8 cellular contexts compared by ENCODE assay signal in the genomic region with DNA sequence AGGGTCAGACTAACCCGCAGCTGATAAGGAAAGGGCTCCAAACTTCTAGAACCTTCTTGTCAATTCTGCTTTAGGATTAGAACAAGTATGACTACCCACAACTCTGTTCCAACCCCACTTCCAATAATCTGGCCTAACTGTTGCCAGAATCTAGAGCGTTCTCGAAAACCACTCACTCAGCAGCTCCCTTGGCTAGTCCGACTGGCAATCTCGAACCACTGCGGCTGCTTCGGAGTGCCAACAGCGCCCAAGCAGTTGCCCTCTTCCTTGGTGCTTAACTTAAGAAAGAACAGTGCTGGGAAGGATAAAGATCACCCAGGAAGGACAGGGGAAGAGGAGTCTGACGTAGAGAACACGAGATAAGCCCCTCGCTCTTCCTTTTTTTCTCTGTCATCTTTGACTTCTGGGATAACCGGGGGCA. TPM values are rescaled to one million over a fixed set of nuclear protein-coding genes. Genes with fewer than 3 reads are reported as not detected.
DNase-seq lines count a peak whose midpoint lies in the region; ATAC-seq and TF ChIP-seq lines count a peak whose summit lies in the region.

No MANE protein-coding gene starts in this region.

- H3K4me1 Mint-ChIP-seq in brain: peaks cover 80% of the 10 kb centered on the region

- peak overlapping the region; percentile 96 for H3K4me2 ChIP-seq in DOHH2 (ENCODE audit: low read length)

- TF ChIP-seq POLR2A in NB4 (IDR thresholded peaks at IDR 0.05; ENCODE audit: extremely low read depth, insufficient read length): no peak

- H3K4me3 Mint-ChIP-seq in brain: peak overlapping the region; percentile 94 to 100 (median 99)

- DNase-seq in NB4 (ENCODE audit: low read depth): no peak

- H3K4me1 ChIP-seq in DOHH2 (ENCODE audit: control insufficient read depth, low read length) (peaks cover 35% of the 10 kb centered on the region), liver (ENCODE audit: control insufficient read depth in 4 of 4, insufficient read depth in 4 of 4, low read length in 3 of 4) (peaks cover 0 to 39% (median 25%) of the 10 kb centered on the region in 4 donors), thymus (ENCODE audit: control insufficient read depth, insufficient read depth, low read length) (peaks cover 23% of the 10 kb centered on the region)

- H4K20me1 ChIP-seq in DOHH2 (ENCODE audit: control insufficient read depth, insufficient read depth, low read depth, low read length): no peaks in the 10 kb centered on the region

- H3K9me3 ChIP-seq in DOHH2 (ENCODE audit: control insufficient read depth, insufficient read depth, low read length): no peaks in the 10 kb centered on the region
- H3K9me3 ChIP-seq in liver (ENCODE audit: control insufficient read depth in 4 of 4, low read length in 3 of 4): no peaks in the 10 kb centered on the region
- no peaks in the 10 kb centered on the region for H3K9me3 ChIP-seq in thymus (ENCODE audit: control insufficient read depth)

- H3K27ac Mint-ChIP-seq in brain: peak overlapping the region; percentile 99 to 100 (median 100)

- TF ChIP-seq CTCF in DOHH2 (IDR thresholded peaks at IDR 0.05; ENCODE audit: low read depth, low read length, poor library complexity, severe bottlenecking) (no peak), NB4 (IDR thresholded peaks at IDR 0.05; ENCODE audit: low read depth, low read length) (no peak), brain (conservative IDR thresholded peaks at IDR 0.05) (no peak), liver (IDR thresholded peaks at IDR 0.05; ENCODE audit: low read depth, low read length, missing input control) (no peak)

- peaks cover 24% of the 10 kb centered on the region for H3K27me3 Mint-ChIP-seq in brain

- H3K36me3 ChIP-seq in DOHH2 (ENCODE audit: control insufficient read depth, low read length) (peaks cover 40% of the 10 kb centered on the region), liver (ENCODE audit: control insufficient read depth in 4 of 4, insufficient read depth in 3 of 4, low read depth in 1 of 4, low read length in 3 of 4) (no peaks in the 10 kb centered on the region), thymus (ENCODE audit: control insufficient read depth, insufficient read depth) (no peaks in the 10 kb centered on the region)

- no peaks in the 10 kb centered on the region for H3K9me3 Mint-ChIP-seq in brain

- no peak for ATAC-seq in HG03469 (IDR thresholded peaks at IDR 0.05; ENCODE audit: unreplicated experiment)
- ATAC-seq in HG02798 (IDR thresholded peaks at IDR 0.05; ENCODE audit: poor library complexity, unreplicated experiment): no peak
- ATAC-seq in HG03571 (IDR thresholded peaks at IDR 0.05; ENCODE audit: unreplicated experiment): no peak

- H3F3A ChIP-seq in DOHH2 (ENCODE audit: control insufficient read depth, insufficient read depth): no peaks in the 10 kb centered on the region

- H3K79me2 ChIP-seq in DOHH2 (ENCODE audit: control insufficient read depth, low read length): peaks cover 85% of the 10 kb centered on the region

- WGBS in liver: 3% methylated on average over 12 of the region's 12 CpGs
- 11% methylated on average over 12 of the region's 12 CpGs for WGBS in thymus

- H3K27ac ChIP-seq in DOHH2 (ENCODE audit: low read depth, low read length) (peak overlapping the region; percentile 62), liver (ENCODE audit: low read depth in 1 of 2, low read length in 2 of 2) (peak overlapping the region; percentile 88 to 94), thymus (ENCODE audit: low read depth) (peak overlapping the region; percentile 96)

- H3K4me3 ChIP-seq in DOHH2 (ENCODE audit: low read length) (peak overlapping the region; percentile 93), NB4 (ENCODE audit: low read depth, low read length) (peak overlapping the region; percentile 75), liver (ENCODE audit: low read depth in 1 of 3, low read length in 3 of 3) (peak overlapping the region; percentile 77 to 96 (median 96)), thymus (ENCODE audit: low read length) (peak overlapping the region; percentile 79)

- peak overlapping the region; percentile 83 to 99 for H3K9ac ChIP-seq in liver (ENCODE audit: low read depth in 1 of 2, low read length in 2 of 2)

- H3K9me2 ChIP-seq in DOHH2 (replicated peaks; ENCODE audit: control insufficient read depth, low read length): no peaks in the 10 kb centered on the region

- H3K27me3 ChIP-seq in DOHH2 (ENCODE audit: control insufficient read depth, low read length) (no peaks in the 10 kb centered on the region), liver (ENCODE audit: control insufficient read depth in 4 of 4, insufficient read depth in 4 of 4, low read length in 3 of 4) (no peaks in the 10 kb centered on the region), thymus (ENCODE audit: control insufficient read depth, insufficient read depth) (no peaks in the 10 kb centered on the region)

- peaks cover 16% of the 10 kb centered on the region for H3K36me3 Mint-ChIP-seq in brain

- TF ChIP-seq RAD21 in liver (IDR thresholded peaks at IDR 0.05): no peak

TF ChIP-seq in liver, 16 proteins besides CTCF, POLR2A, EP300 and RAD21:
- no peak for TF ChIP-seq SP1 (IDR thresholded peaks at IDR 0.05)
- no peak for TF ChIP-seq HNF4A (conservative IDR thresholded peaks at IDR 0.05)
- TF ChIP-seq YY1 (IDR thresholded peaks at IDR 0.05): no peak
- no peak for TF ChIP-seq ZBTB33 (IDR thresholded peaks at IDR 0.05)
- TF ChIP-seq EGR1 (IDR thresholded peaks at IDR 0.05; ENCODE audit: low read depth in 2 of 2): no peak
- no peak for TF ChIP-seq FOXA2 (IDR thresholded peaks at IDR 0.05)
- no peak for TF ChIP-seq GABPA (IDR thresholded peaks at IDR 0.05 in 1 of 2, conservative IDR thresholded peaks at IDR 0.05 in 1 of 2)
- no peak for TF ChIP-seq MAX (IDR thresholded peaks at IDR 0.05)
- TF ChIP-seq HNF4G (IDR thresholded peaks at IDR 0.05): no peak
- no peak for TF ChIP-seq JUND (IDR thresholded peaks at IDR 0.05)
- no peak for TF ChIP-seq NR2F2 (IDR thresholded peaks at IDR 0.05)
- no peak for TF ChIP-seq RXRA (IDR thresholded peaks at IDR 0.05)
- TF ChIP-seq TAF1 (conservative IDR thresholded peaks at IDR 0.05): no peak
- no peak for TF ChIP-seq REST (IDR thresholded peaks at IDR 0.05)

RNA-seq across cellular contexts. Expression of gene DNAJC7, which starts 0.8 kb away (rescaled TPM):
- polyA plus RNA-seq in brain (ENCODE audit: insufficient read depth, low read depth, low replicate concordance): 102 TPM
- total RNA-seq in liver: 10 to 100 TPM; 28.7 to 33.9 TPM
- 10 to 100 TPM; 29.4 to 31.8 TPM for polyA plus RNA-seq in liver
- polyA plus RNA-seq in thymus: 95.7 TPM

RNA-seq across cellular contexts. Expression of gene NKIRAS2, which starts 3.5 kb away (rescaled TPM):
- polyA plus RNA-seq in brain (ENCODE audit: insufficient read depth, low read depth, low replicate concordance): 93.9 TPM
- 10 to 100 TPM; 17.3 to 17.4 TPM for total RNA-seq in liver
- 10 to 100 TPM; 16.4 to 20.7 TPM for polyA plus RNA-seq in liver
- 22.0 TPM for polyA plus RNA-seq in thymus

RNA-seq across cellular contexts. Expression of gene C17orf113, which starts 34.0 kb away (rescaled TPM):
- polyA plus RNA-seq in brain (ENCODE audit: insufficient read depth, low read depth, low replicate concordance): 2.9 TPM
- total RNA-seq in liver: under 1 TPM; 0.14 to 0.17 TPM
- under 1 TPM in 1 of 2 donors, not detected in 1; 0.12 TPM for polyA plus RNA-seq in liver
- polyA plus RNA-seq in thymus: 0.84 TPM

RNA-seq across cellular contexts. Expression of gene CNP, which starts 49.8 kb away (rescaled TPM):
- polyA plus RNA-seq in brain (ENCODE audit: insufficient read depth, low read depth, low replicate concordance): 808 TPM
- total RNA-seq in liver: 10 to 100 TPM; 25.3 to 29.6 TPM
- polyA plus RNA-seq in liver: 10 to 100 TPM; 30.7 to 38.3 TPM
- 46.0 TPM for polyA plus RNA-seq in thymus
